Comparison of ENCODE assay signal across 20 cellular contexts in the genomic region with DNA sequence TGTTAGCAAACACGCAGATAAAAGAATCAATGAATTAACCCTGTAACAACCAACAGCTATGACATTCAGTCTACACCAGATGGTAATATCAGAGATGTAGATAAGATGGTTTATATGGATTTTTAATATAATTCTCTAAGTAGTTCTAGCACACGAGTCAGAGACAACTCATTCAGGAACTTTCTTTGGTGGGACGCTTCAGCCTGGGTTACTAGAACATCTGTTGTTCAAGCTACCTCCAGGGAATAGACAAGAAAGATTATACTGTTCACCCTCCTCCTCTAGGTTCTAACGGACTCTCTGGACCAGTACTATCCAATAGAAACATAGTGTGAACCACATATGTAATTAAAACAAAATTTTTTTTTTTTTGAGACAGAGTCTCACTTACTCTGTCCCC.
DNase-seq lines count a peak whose midpoint lies in the region; ATAC-seq and TF ChIP-seq lines count a peak whose summit lies in the region.
"Had no signal": no experiment of that assay in that cellular context is flagged by ENCODE, and none has a peak within 500 bp of the region (broad histone marks: within the 10 kb centered on the region; RNA-seq: fewer than 3 reads in every experiment).

No MANE protein-coding gene starts in this region.

- no peak for DNase-seq in CD4-positive, CD25-positive, alpha-beta regulatory T cell
- DNase-seq in immature natural killer cell (no peak), dermis blood vessel endothelial cell (no peak), chondrocyte (ENCODE audit: low spot score) (no peak), NCI-H446 (lab: John Stamatoyannopoulos, UW) (no peak)
- DNase-seq: AML-193, body of pancreas, colonic mucosa, gastrocnemius medialis, GF-D8, MM.1S, NCI-H1694, NCI-H345, SW 1271, WERI-Rb-1 had no signal

- no peak for ATAC-seq in CD4-positive, CD25-positive, alpha-beta regulatory T cell (ENCODE audit: low read depth in 2 of 2)
- ATAC-seq in activated T-helper 17 cell treated with anti-CD3 and anti-CD28 coated beads, Interleukin-2, amount 50 U/mL, for 72 hours (replicated peaks), result no peak
- ATAC-seq: body of pancreas, gastrocnemius medialis, GM23338 had no signal

- H3K79me2 ChIP-seq in DOHH2 (ENCODE audit: control insufficient read depth, low read length), result peaks cover 98% of the 10 kb centered on the region

- H3K36me3 Mint-ChIP-seq in CD4-positive, CD25-positive, alpha-beta regulatory T cell, result peaks cover 7% of the 10 kb centered on the region
- peaks cover 99% of the 10 kb centered on the region for H3K36me3 Mint-ChIP-seq in activated T-helper 17 cell treated with anti-CD3 and anti-CD28 coated beads, Interleukin-2, amount 50 U/mL, for 72 hours (ENCODE audit: low read depth)
- no peaks in the 10 kb centered on the region for H3K36me3 Mint-ChIP-seq in immature natural killer cell
- peaks cover 2% of the 10 kb centered on the region for H3K36me3 Mint-ChIP-seq in chondrocyte (ENCODE audit: low read depth)

- no peaks in the 10 kb centered on the region for H3K27me3 Mint-ChIP-seq in CD4-positive, CD25-positive, alpha-beta regulatory T cell
- no peaks in the 10 kb centered on the region for H3K27me3 Mint-ChIP-seq in activated T-helper 17 cell treated with anti-CD3 and anti-CD28 coated beads, Interleukin-2, amount 50 U/mL, for 72 hours
- H3K27me3 Mint-ChIP-seq in immature natural killer cell (ENCODE audit: low read depth in 3 of 3) (peaks cover 4 to 24% (median 9%) of the 10 kb centered on the region in 3 donors), chondrocyte (ENCODE audit: low read depth) (no peaks in the 10 kb centered on the region)

- H3K4me3 Mint-ChIP-seq in CD4-positive, CD25-positive, alpha-beta regulatory T cell, result peak overlapping the region in 2 of 4 donors; percentile 13 to 14
- H3K4me3 Mint-ChIP-seq in activated T-helper 17 cell treated with anti-CD3 and anti-CD28 coated beads, Interleukin-2, amount 50 U/mL, for 72 hours, result peak overlapping the region; percentile 83
- H3K4me3 Mint-ChIP-seq in immature natural killer cell (peak overlapping the region in 4 of 5 donors; percentile 68 to 86 (median 84)), chondrocyte (ENCODE audit: unreplicated experiment) (no peak overlapping the region)
- H3K4me3 Mint-ChIP-seq: GM23338, mesothelial cell of epicardium had no signal

- H3K27me3 ChIP-seq in CD4-positive, CD25-positive, alpha-beta regulatory T cell (ENCODE audit: control insufficient read depth, insufficient read depth, low read length), result no peaks in the 10 kb centered on the region
- H3K27me3 ChIP-seq in DOHH2 (ENCODE audit: control insufficient read depth, low read length), result no peaks in the 10 kb centered on the region
- H3K27me3 ChIP-seq: body of pancreas, colonic mucosa, gastrocnemius medialis had no signal

- H3K4me1 ChIP-seq in CD4-positive, CD25-positive, alpha-beta regulatory T cell (ENCODE audit: control insufficient read depth, insufficient read depth, low read length, poor library complexity, severe bottlenecking), result peaks cover 81% of the 10 kb centered on the region
- peaks cover 95% of the 10 kb centered on the region for H3K4me1 ChIP-seq in DOHH2 (ENCODE audit: control insufficient read depth, low read length)

- peaks cover 66 to 91% (median 78%) of the 10 kb centered on the region in 4 donors for H3K4me1 Mint-ChIP-seq in CD4-positive, CD25-positive, alpha-beta regulatory T cell
- peaks cover 58% of the 10 kb centered on the region for H3K4me1 Mint-ChIP-seq in activated T-helper 17 cell treated with anti-CD3 and anti-CD28 coated beads, Interleukin-2, amount 50 U/mL, for 72 hours
- H3K4me1 Mint-ChIP-seq in immature natural killer cell (peaks cover 87 to 100% of the 10 kb centered on the region in 2 donors), chondrocyte (ENCODE audit: low read depth) (peaks cover 56% of the 10 kb centered on the region)

- H3K9me3 Mint-ChIP-seq in CD4-positive, CD25-positive, alpha-beta regulatory T cell, result no peaks in the 10 kb centered on the region
- H3K9me3 Mint-ChIP-seq in activated T-helper 17 cell treated with anti-CD3 and anti-CD28 coated beads, Interleukin-2, amount 50 U/mL, for 72 hours, result no peaks in the 10 kb centered on the region
- H3K9me3 Mint-ChIP-seq in immature natural killer cell (no peaks in the 10 kb centered on the region), chondrocyte (ENCODE audit: low read depth) (peaks cover 6% of the 10 kb centered on the region)

- H3F3A ChIP-seq in DOHH2 (ENCODE audit: control insufficient read depth, insufficient read depth), result peaks cover 30% of the 10 kb centered on the region

- no peaks in the 10 kb centered on the region for H3K9me3 ChIP-seq in CD4-positive, CD25-positive, alpha-beta regulatory T cell (ENCODE audit: control insufficient read depth in 2 of 2, low read length in 2 of 2)
- no peaks in the 10 kb centered on the region for H3K9me3 ChIP-seq in DOHH2 (ENCODE audit: control insufficient read depth, insufficient read depth, low read length)
- H3K9me3 ChIP-seq: body of pancreas, colonic mucosa, gastrocnemius medialis, thoracic aorta had no signal

- H4K20me1 ChIP-seq in DOHH2 (ENCODE audit: control insufficient read depth, insufficient read depth, low read depth, low read length), result no peaks in the 10 kb centered on the region; the same call in 1 of the 2 replicates

- peak overlapping the region in 2 of 3 donors; percentile 75 to 97 for H3K27ac Mint-ChIP-seq in CD4-positive, CD25-positive, alpha-beta regulatory T cell
- H3K27ac Mint-ChIP-seq in activated T-helper 17 cell treated with anti-CD3 and anti-CD28 coated beads, Interleukin-2, amount 50 U/mL, for 72 hours, result peak overlapping the region; percentile 99
- H3K27ac Mint-ChIP-seq in immature natural killer cell (peak overlapping the region; percentile 98 to 100 (median 99)), chondrocyte (ENCODE audit: unreplicated experiment) (no peak overlapping the region)
- H3K27ac Mint-ChIP-seq: GM23338, mesothelial cell of epicardium had no signal

- no peaks in the 10 kb centered on the region for H3K9me2 ChIP-seq in DOHH2 (replicated peaks; ENCODE audit: control insufficient read depth, low read length)

- TF ChIP-seq CTCF in DOHH2 (IDR thresholded peaks at IDR 0.05; ENCODE audit: low read depth, low read length, poor library complexity, severe bottlenecking) (no peak), chondrocyte (IDR thresholded peaks at IDR 0.05) (no peak)

- no peaks in the 10 kb centered on the region for H3K36me3 ChIP-seq in CD4-positive, CD25-positive, alpha-beta regulatory T cell (ENCODE audit: control insufficient read depth, insufficient read depth, low read length)
- peaks cover 45% of the 10 kb centered on the region for H3K36me3 ChIP-seq in DOHH2 (ENCODE audit: control insufficient read depth, low read length)
- H3K36me3 ChIP-seq: colonic mucosa, gastrocnemius medialis, thoracic aorta, WERI-Rb-1 had no signal

- peak overlapping the region; percentile 35 for H3K4me3 ChIP-seq in CD4-positive, CD25-positive, alpha-beta regulatory T cell (ENCODE audit: low read depth, low read length)
- no peak overlapping the region for H3K4me3 ChIP-seq in DOHH2 (ENCODE audit: low read length)
- H3K4me3 ChIP-seq: body of pancreas, colonic mucosa, gastrocnemius medialis, GM23338, thoracic aorta had no signal

- H3K27ac ChIP-seq in CD4-positive, CD25-positive, alpha-beta regulatory T cell (ENCODE audit: insufficient read depth, low read length, poor library complexity, severe bottlenecking), result no peak overlapping the region
- H3K27ac ChIP-seq in DOHH2 (ENCODE audit: low read depth, low read length), result no peak overlapping the region
- H3K27ac ChIP-seq: body of pancreas, colonic mucosa, thoracic aorta, WERI-Rb-1 had no signal

- H3K4me2 ChIP-seq in DOHH2 (ENCODE audit: low read length), result peak overlapping the region; percentile 91
- H3K4me2 ChIP-seq: GM23338 had no signal
